Comparison of ENCODE assay signal across 8 cellular contexts in the genomic region with DNA sequence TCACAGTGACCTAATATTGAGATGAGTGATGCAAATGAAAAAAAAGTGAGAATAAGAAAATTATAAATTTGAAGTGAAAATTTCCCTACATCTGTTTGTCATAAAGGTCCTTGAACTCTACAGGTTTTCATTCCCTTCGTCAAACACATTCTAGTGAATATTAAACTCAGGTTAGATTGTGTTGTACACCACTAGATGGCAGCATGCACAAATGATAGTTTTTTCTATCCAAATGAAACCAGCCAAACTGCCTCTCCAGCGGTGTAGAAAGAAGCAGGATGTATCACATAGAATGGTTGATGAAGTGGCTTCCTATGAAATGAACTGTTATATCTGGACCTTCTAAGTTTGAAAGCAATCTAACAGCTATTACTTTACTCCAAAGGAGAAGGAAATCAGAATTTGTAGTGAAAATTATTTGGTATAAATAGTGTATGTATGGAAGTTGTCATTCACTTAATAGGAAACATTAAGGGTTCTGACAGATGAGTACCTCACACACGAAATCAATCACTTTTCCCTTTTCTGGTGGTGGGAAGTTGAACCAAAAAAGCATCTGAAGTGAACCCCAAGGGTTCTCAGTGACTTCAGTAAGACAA.
DNase-seq lines count a peak whose midpoint lies in the region; ATAC-seq, FAIRE-seq and TF ChIP-seq lines count a peak whose summit lies in the region.

No MANE protein-coding gene starts in this region.

- H3K9ac ChIP-seq in K562 (ENCODE audit: insufficient read depth in 1 of 2, low read depth in 2 of 2, low read length in 2 of 2) = no peak overlapping the region

- peak; percentile 84 to 89 for TF ChIP-seq RAD21 in K562 (CRISPR knock-in tag; conservative IDR thresholded peaks at IDR 0.05 in 1 of 2, IDR thresholded peaks at IDR 0.05 in 1 of 2)

- TF ChIP-seq EP300 in K562 (IDR thresholded peaks at IDR 0.05; ENCODE audit: low read length) = no peak
- no peak for TF ChIP-seq EP300 in stomach (IDR thresholded peaks at IDR 0.05)

- H3K27ac ChIP-seq in K562 (ENCODE audit: extremely low read depth, low read depth, low read length) = no peak overlapping the region
- no peak overlapping the region for H3K27ac ChIP-seq in stomach

- no peak overlapping the region for H2AFZ ChIP-seq in K562 (ENCODE audit: low read depth, low read length)

- BruUV-seq in K562 (replicated peaks; lab: Mats Ljungman, UMichigan) = no TSS peak

- DNase-seq in activated CD4-positive, alpha-beta T cell treated with anti-CD3 and anti-CD28 coated beads for 4 hours = peak; percentile 13 to 20
- DNase-seq in activated CD4-positive, alpha-beta T cell treated with anti-CD3 and anti-CD28 coated beads, Interleukin-2, amount 50 U/mL, for 1 hour = no peak
- DNase-seq in NCI-H774 (lab: John Stamatoyannopoulos, UW) = peak; percentile 22
- peak; percentile 41 to 75 (median 50) for DNase-seq in K562 (ENCODE audit: extremely low read depth in 1 of 4, low spot score in 3 of 4)
- peak; percentile 60 for DNase-seq in iPS-NIHi11 (ENCODE audit: low spot score)
- no peak for DNase-seq in stomach

- no peaks in the 10 kb centered on the region for H4K20me1 ChIP-seq in K562 (replicated peaks; ENCODE audit: control insufficient read depth, insufficient read depth, low read length)

- CTCF ChIA-PET in K562 (lab: Yijun Ruan, JAX; ENCODE audit: low intra/inter-chr PET ratio) = interaction anchor here (0.5 to 0.7 kb wide), 2 partner anchors 100 to 1493 kb away, joined by 3 read pairs; no protein-coding TSS in a partner anchor

- no peaks in the 10 kb centered on the region for H3K79me2 ChIP-seq in K562 (ENCODE audit: control insufficient read depth, insufficient read depth, low read length)

- in situ Hi-C loops in K562 (cut with MboI) = loop anchor here (25.0 kb wide), 1 partner anchor 346 kb away; no protein-coding TSS in a partner anchor

- FAIRE-seq in K562 (lab: Jason Lieb, UNC) = peak; percentile 92

- peak; percentile 89 for ATAC-seq in GM21390 (IDR thresholded peaks at IDR 0.05; ENCODE audit: unreplicated experiment)
- peak; percentile 81 for ATAC-seq in HG03565 (IDR thresholded peaks at IDR 0.05; ENCODE audit: unreplicated experiment)
- ATAC-seq in K562 = peak; percentile 87

- no peak for TF ChIP-seq POLR2A in K562 (conservative IDR thresholded peaks at IDR 0.05)
- TF ChIP-seq POLR2A in stomach (IDR thresholded peaks at IDR 0.05) = no peak

- H3K27me3 ChIP-seq in K562 (ENCODE audit: control insufficient read depth in 2 of 2, insufficient read depth in 2 of 2, low read length in 2 of 2) (peaks cover 0 to 8% of the 10 kb centered on the region in 2 experiments; a peak in 3 of 5 replicates), stomach (no peaks in the 10 kb centered on the region)

- intact Hi-C loops in K562 (cut with micrococcal nuclease) (loop anchor here (5.0 kb wide), 2 partner anchors 331 to 1186 kb away; no protein-coding TSS in a partner anchor), stomach (cut with DNase I; ENCODE audit: low total_unique reads) (no loop called here)

- TF ChIP-seq CTCF in K562 (IDR thresholded peaks at IDR 0.05 in 2 of 3, conservative IDR thresholded peaks at IDR 0.05 in 1 of 3; ENCODE audit: insufficient read depth in 2 of 3, low read depth in 1 of 3, low read length in 3 of 3) (peak; percentile 42 to 76 (median 57); a peak in 4 of 6 replicates), stomach (IDR thresholded peaks at IDR 0.05) (peak in 4 of 7 experiments; percentile 48 to 63 (median 59))

- POLR2A ChIA-PET in K562 (lab: Yijun Ruan, JAX) = no interaction called here

- no peaks in the 10 kb centered on the region for H3K36me3 ChIP-seq in K562 (ENCODE audit: control insufficient read depth, insufficient read depth, low read length)
- no peaks in the 10 kb centered on the region for H3K36me3 ChIP-seq in stomach

- H3K9me3 ChIP-seq in K562 (replicated peaks; ENCODE audit: control insufficient read depth, insufficient read depth, low read depth, low read length) (no peaks in the 10 kb centered on the region), stomach (no peaks in the 10 kb centered on the region)

- no peaks in the 10 kb centered on the region for H3K4me1 ChIP-seq in K562 (replicated peaks in 1 of 2; ENCODE audit: control insufficient read depth in 2 of 2, insufficient read depth in 2 of 2, low read length in 2 of 2)
- H3K4me1 ChIP-seq in stomach = no peaks in the 10 kb centered on the region

- H3K4me2 ChIP-seq in K562 (ENCODE audit: insufficient read depth, low read length) = no peak overlapping the region

- 0% methylated on average over 3 of the region's 3 CpGs for WGBS in K562 (ENCODE audit: insufficient coverage, low coverage, missing lambda C conversion rate)
- 6 to 13% (median 9%) methylated on average over 3 of the region's 3 CpGs for WGBS in stomach, 5 donors

- H3K4me3 ChIP-seq in K562 (no peak overlapping the region), stomach (no peak overlapping the region)

- H3K9me1 ChIP-seq in K562 (ENCODE audit: control insufficient read depth, insufficient read depth, low read length) = no peaks in the 10 kb centered on the region

TF ChIP-seq in K562, 482 proteins besides CTCF, POLR2A, EP300 and RAD21:
- TF ChIP-seq STAG1 (CRISPR knock-in tag; IDR thresholded peaks at IDR 0.05; ENCODE audit: borderline replicate concordance) = peak; percentile 25; the same call in 1 of the 2 replicates
- TF ChIP-seq ARID2 (IDR thresholded peaks at IDR 0.05) = 0 out of 2 replicates have a peak, but pooled peaks have one; percentile 24
- TF ChIP-seq FIP1L1 (IDR thresholded peaks at IDR 0.05; ENCODE audit: low read depth, low read length, poor library complexity, severe bottlenecking) = no peak
- TF ChIP-seq, protein P1, sequence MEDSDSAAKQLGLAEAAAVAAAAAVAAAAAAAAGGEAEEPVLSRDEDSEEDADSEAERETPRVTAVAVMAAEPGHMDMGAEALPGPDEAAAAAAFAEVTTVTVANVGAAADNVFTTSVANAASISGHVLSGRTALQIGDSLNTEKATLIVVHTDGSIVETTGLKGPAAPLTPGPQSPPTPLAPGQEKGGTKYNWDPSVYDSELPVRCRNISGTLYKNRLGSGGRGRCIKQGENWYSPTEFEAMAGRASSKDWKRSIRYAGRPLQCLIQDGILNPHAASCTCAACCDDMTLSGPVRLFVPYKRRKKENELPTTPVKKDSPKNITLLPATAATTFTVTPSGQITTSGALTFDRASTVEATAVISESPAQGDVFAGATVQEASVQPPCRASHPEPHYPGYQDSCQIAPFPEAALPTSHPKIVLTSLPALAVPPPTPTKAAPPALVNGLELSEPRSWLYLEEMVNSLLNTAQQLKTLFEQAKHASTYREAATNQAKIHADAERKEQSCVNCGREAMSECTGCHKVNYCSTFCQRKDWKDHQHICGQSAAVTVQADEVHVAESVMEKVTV (CRISPR knock-in tag; IDR thresholded peaks at IDR 0.05) = peak; percentile 79
- no peak for TF ChIP-seq ZC3H8 (IDR thresholded peaks at IDR 0.05)
- peak; percentile 15; the same call in 1 of the 2 replicates for TF ChIP-seq CC2D1A (IDR thresholded peaks at IDR 0.05)
- TF ChIP-seq SMC3 (conservative IDR thresholded peaks at IDR 0.05; ENCODE audit: insufficient read depth, low read depth, low read length) = peak; percentile 74

Comparison
In these comparisons a context has a peak if more than half of its experiments do, and no peak if none do; other contexts are left out.
1. DNase-seq: peak in activated CD4-positive, alpha-beta T cell treated with anti-CD3 and anti-CD28 coated beads for 4 hours (2 of 2), NCI-H774 (single experiment), K562 (4 of 4) and iPS-NIHi11 (single experiment); none in activated CD4-positive, alpha-beta T cell treated with anti-CD3 and anti-CD28 coated beads, Interleukin-2, amount 50 U/mL, for 1 hour (single experiment) and stomach (single experiment).
2. Peak in every context shown above with its lines, with median percentiles within 50 percentile points of each other: ATAC-seq.